In the genomic region with DNA sequence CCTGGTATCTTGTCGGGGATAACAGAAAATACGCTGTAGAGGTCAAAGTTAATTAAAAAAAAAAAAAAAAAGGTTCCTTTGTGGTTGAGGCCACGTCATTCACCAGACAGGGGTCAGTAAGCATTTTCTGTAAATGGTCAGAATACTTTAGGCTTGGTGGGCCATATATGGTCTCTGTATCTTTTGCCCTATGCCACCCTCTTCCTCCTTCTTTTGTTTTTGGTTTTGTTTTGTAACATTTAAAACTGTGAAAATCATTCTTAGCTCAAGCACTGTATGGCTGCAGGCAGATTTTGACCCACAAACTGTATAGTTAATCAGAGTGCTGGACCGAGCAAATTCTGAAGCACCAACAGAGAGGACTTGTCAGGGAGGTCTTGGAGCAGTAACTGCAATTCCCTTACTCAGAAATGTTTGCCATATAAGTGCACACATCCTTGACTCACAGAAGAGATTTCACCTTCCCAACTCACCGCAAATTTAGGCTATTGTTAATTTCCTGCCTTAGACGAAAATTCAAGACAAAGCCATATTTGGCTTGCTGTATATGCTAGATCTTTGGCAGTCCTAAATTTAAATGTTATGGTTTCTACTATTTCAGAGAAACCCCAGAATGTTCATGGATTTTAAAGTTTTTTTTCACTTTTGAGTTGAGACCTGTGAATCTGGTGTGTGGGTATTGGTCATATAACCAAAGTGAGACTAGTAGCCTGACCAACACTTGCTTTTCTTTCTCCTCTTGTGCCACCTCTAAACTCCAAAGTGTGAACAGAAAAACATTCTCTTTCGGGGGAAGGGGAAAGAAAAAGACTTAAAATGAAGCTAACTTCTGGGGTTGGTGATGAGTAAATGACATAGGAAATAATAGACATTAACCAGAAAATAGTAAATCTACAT, we compare ENCODE assay signal across 19 cellular contexts.
DNase-seq lines count a peak whose midpoint lies in the region; ATAC-seq and TF ChIP-seq lines count a peak whose summit lies in the region.
"Had no signal": no experiment of that assay in that cellular context is flagged by ENCODE, and none has a peak within 500 bp of the region (broad histone marks: within the 10 kb centered on the region; RNA-seq: fewer than 3 reads in every experiment).

No MANE protein-coding gene starts in this region.

- DNase-seq in T-helper 2 cell treated with Interferon-gamma antibody and Interleukin-4, amounts not matched to agents 5 μg/mL and 100 μg/mL, for 36 hours (ENCODE audit: low spot score), result no peak
- DNase-seq in T-helper 2 cell (no peak), activated B cell treated with CpG ODN at 0.5 μM for 24 hours (no peak), psoas muscle (no peak), NCI-H1417 treated with DMSO at 0.1 percent for 48 hours (lab: John Stamatoyannopoulos, UW) (no peak), Calu3 (no peak), aorta (no peak)
- DNase-seq: body of pancreas; COR-L47; effector CD4-positive, alpha-beta T cell; mesendoderm; NCI-H1694 treated with DMSO at 0.1 percent for 48 hours; NCI-H748 treated with DMSO at 0.1 percent for 48 hours; ovary; SHP77 treated with DMSO at 0.1 percent for 48 hours; stimulated activated CD4-positive, alpha-beta T cell treated with anti-CD3 and anti-CD28 coated beads, Interleukin-12 subunit alpha, Interleukin-12 subunit beta, amount 100 ng/mL, for 4 hours had no signal

- H3K9me3 ChIP-seq in psoas muscle (no peaks in the 10 kb centered on the region), aorta (ENCODE audit: control insufficient read depth, low read length) (no peaks in the 10 kb centered on the region)
- H3K9me3 ChIP-seq: body of pancreas, HAP-1, ovary had no signal

- H3K27me3 Mint-ChIP-seq in T-helper 2 cell treated with Interferon-gamma antibody and Interleukin-4, amounts not matched to agents 5 μg/mL and 100 μg/mL, for 36 hours (ENCODE audit: low read depth), result no peaks in the 10 kb centered on the region
- H3K27me3 Mint-ChIP-seq in activated B cell treated with CpG ODN at 0.5 μM for 24 hours, result no peaks in the 10 kb centered on the region
- no peaks in the 10 kb centered on the region for H3K27me3 Mint-ChIP-seq in Calu3 (ENCODE audit: unreplicated experiment)
- H3K27me3 Mint-ChIP-seq: type B pancreatic cell had no signal

- H3K27me3 ChIP-seq in psoas muscle (ENCODE audit: insufficient read depth in 3 of 3, low read length in 2 of 3) (no peaks in the 10 kb centered on the region), aorta (ENCODE audit: control insufficient read depth in 1 of 2, insufficient read depth in 2 of 2, low read length in 1 of 2) (no peaks in the 10 kb centered on the region)
- H3K27me3 ChIP-seq: body of pancreas, ovary had no signal

- H3K4me3 ChIP-seq in psoas muscle (peak overlapping the region; percentile 50), aorta (ENCODE audit: low read length in 2 of 2) (peak overlapping the region in 1 of 2 donors; percentile 26)
- H3K4me3 ChIP-seq: body of pancreas, HAP-1, ovary had no signal

- no peak overlapping the region for H3K4me3 Mint-ChIP-seq in T-helper 2 cell treated with Interferon-gamma antibody and Interleukin-4, amounts not matched to agents 5 μg/mL and 100 μg/mL, for 36 hours
- H3K4me3 Mint-ChIP-seq in activated B cell treated with CpG ODN at 0.5 μM for 24 hours (peak overlapping the region; percentile 24), Calu3 (ENCODE audit: low read depth, unreplicated experiment) (no peak overlapping the region)
- H3K4me3 Mint-ChIP-seq: type B pancreatic cell had no signal

- H3K27ac ChIP-seq in psoas muscle, result no peak overlapping the region
- no peak overlapping the region for H3K27ac ChIP-seq in aorta (ENCODE audit: low read depth in 1 of 2, low read length in 2 of 2)
- H3K27ac ChIP-seq: body of pancreas, ovary had no signal

- H3K4me1 ChIP-seq in psoas muscle (peaks cover 6% of the 10 kb centered on the region), aorta (ENCODE audit: control insufficient read depth in 1 of 2, insufficient read depth in 2 of 2, low read length in 2 of 2) (no peaks in the 10 kb centered on the region)
- H3K4me1 ChIP-seq: body of pancreas, HAP-1 had no signal

- peaks cover 40% of the 10 kb centered on the region for H3K36me3 Mint-ChIP-seq in T-helper 2 cell treated with Interferon-gamma antibody and Interleukin-4, amounts not matched to agents 5 μg/mL and 100 μg/mL, for 36 hours (ENCODE audit: low read depth)
- H3K36me3 Mint-ChIP-seq in activated B cell treated with CpG ODN at 0.5 μM for 24 hours (ENCODE audit: low read depth), result peaks cover 7% of the 10 kb centered on the region
- H3K36me3 Mint-ChIP-seq in Calu3 (ENCODE audit: insufficient read depth, unreplicated experiment), result no peaks in the 10 kb centered on the region
- H3K36me3 Mint-ChIP-seq: type B pancreatic cell had no signal

- CTCF ChIA-PET in activated B cell treated with CpG ODN at 0.5 μM for 24 hours (lab: Charles Lee) (no interaction called here), Calu3 (lab: Charles Lee) (no interaction called here)

- intact Hi-C loops in activated B cell treated with CpG ODN at 0.5 μM for 24 hours (cut with micrococcal nuclease) (no loop called here), psoas muscle (cut with DNase I) (no loop called here), Calu3 (cut with micrococcal nuclease; ENCODE audit: unreplicated experiment) (no loop called here), aorta (cut with DNase I) (no loop called here)

- TF ChIP-seq CTCF in activated B cell treated with CpG ODN at 0.5 μM for 24 hours (IDR thresholded peaks at IDR 0.05) (no peak), psoas muscle (IDR thresholded peaks at IDR 0.05) (no peak), Calu3 (IDR thresholded peaks at IDR 0.05; ENCODE audit: unreplicated experiment) (no peak)

- peak overlapping the region; percentile 27 for H3K27ac Mint-ChIP-seq in T-helper 2 cell treated with Interferon-gamma antibody and Interleukin-4, amounts not matched to agents 5 μg/mL and 100 μg/mL, for 36 hours
- peak overlapping the region; percentile 71 for H3K27ac Mint-ChIP-seq in activated B cell treated with CpG ODN at 0.5 μM for 24 hours
- no peak overlapping the region for H3K27ac Mint-ChIP-seq in Calu3 (ENCODE audit: unreplicated experiment)
- H3K27ac Mint-ChIP-seq: type B pancreatic cell had no signal

- no peaks in the 10 kb centered on the region for H3K9me3 Mint-ChIP-seq in T-helper 2 cell treated with Interferon-gamma antibody and Interleukin-4, amounts not matched to agents 5 μg/mL and 100 μg/mL, for 36 hours
- H3K9me3 Mint-ChIP-seq in activated B cell treated with CpG ODN at 0.5 μM for 24 hours, result no peaks in the 10 kb centered on the region
- H3K9me3 Mint-ChIP-seq in Calu3 (ENCODE audit: low read depth, unreplicated experiment), result no peaks in the 10 kb centered on the region
- H3K9me3 Mint-ChIP-seq: type B pancreatic cell had no signal

- POLR2A ChIA-PET in activated B cell treated with CpG ODN at 0.5 μM for 24 hours (lab: Charles Lee), result no interaction called here

- 88 to 93% (median 91%) methylated on average over 7 of the region's 7 CpGs for WGBS in psoas muscle, 3 donors
- WGBS in aorta, 2 donors, result 70 to 79% methylated on average over 7 of the region's 7 CpGs

- peaks cover 48% of the 10 kb centered on the region for H3K4me1 Mint-ChIP-seq in T-helper 2 cell treated with Interferon-gamma antibody and Interleukin-4, amounts not matched to agents 5 μg/mL and 100 μg/mL, for 36 hours (ENCODE audit: low read depth)
- H3K4me1 Mint-ChIP-seq in activated B cell treated with CpG ODN at 0.5 μM for 24 hours (peaks cover 54% of the 10 kb centered on the region), Calu3 (ENCODE audit: low read depth, unreplicated experiment) (peaks cover 17% of the 10 kb centered on the region)

- ATAC-seq in GM21737 (IDR thresholded peaks at IDR 0.05; ENCODE audit: unreplicated experiment), result peak; percentile 46
- ATAC-seq in activated B cell treated with CpG ODN at 0.5 μM for 24 hours (ENCODE audit: low read depth), result peak; percentile 12
- no peak for ATAC-seq in psoas muscle
- ATAC-seq in aorta (ENCODE audit: low FRiP score), result no peak
- ATAC-seq: body of pancreas had no signal

- no peaks in the 10 kb centered on the region for H3K36me3 ChIP-seq in psoas muscle (ENCODE audit: insufficient read depth in 1 of 2, low read depth in 1 of 2)
- no peaks in the 10 kb centered on the region for H3K36me3 ChIP-seq in aorta (ENCODE audit: control insufficient read depth in 1 of 2, insufficient read depth in 2 of 2, low read length in 1 of 2)
- H3K36me3 ChIP-seq: HAP-1, ovary had no signal

- no TSS peak for BruUV-seq in Calu3 (replicated peaks; lab: Mats Ljungman, UMichigan)

Comparison
In these comparisons a context has a peak if more than half of its experiments do, and no peak if none do; other contexts are left out.
1. ATAC-seq: peak in GM21737 (single experiment) and activated B cell treated with CpG ODN at 0.5 μM for 24 hours (single experiment); none in psoas muscle (0 of 4) and aorta (single experiment).